Comparison of ENCODE assay signal across 8 cellular contexts in the genomic region with DNA sequence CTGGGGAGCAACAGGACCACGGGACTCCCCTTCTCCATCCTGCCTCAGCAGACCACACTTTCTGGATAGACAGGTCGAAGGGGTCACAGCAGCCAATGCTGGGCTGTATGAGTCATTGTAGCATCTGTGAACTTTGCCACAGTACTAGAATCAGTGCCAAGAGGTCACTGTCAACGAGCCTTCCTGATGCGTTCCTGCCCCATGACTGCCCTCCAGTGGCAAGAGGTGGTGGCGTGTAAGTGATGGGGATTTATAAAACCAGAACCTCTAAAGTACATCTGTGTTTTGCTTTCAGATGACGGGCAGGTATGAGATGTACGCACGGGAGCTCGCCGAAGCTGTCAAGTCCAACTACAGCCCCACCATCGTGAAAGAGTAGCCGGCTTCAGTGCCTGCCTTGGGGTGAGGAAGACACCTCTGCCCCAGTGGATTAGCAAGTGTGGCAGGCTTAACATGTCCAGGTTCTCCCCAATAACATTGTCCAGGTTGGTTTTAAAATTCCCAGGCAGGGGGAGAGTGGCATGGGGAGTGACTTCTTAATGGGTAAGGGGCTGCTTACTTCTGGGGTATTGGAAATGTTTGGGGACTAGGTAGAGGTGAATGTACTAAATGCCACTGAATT. TPM values are rescaled to one million over a fixed set of nuclear protein-coding genes. Genes with fewer than 3 reads are reported as not detected.
DNase-seq lines count a peak whose midpoint lies in the region; ATAC-seq and TF ChIP-seq lines count a peak whose summit lies in the region.

No MANE protein-coding gene starts in this region.

- peaks cover 0 to 1% (median 0%) of the 10 kb centered on the region in 3 donors for H3K27me3 Mint-ChIP-seq in CD14-positive monocyte (ENCODE audit: low read depth in 3 of 3)

- peak overlapping the region; percentile 25 for H3K4me2 ChIP-seq in osteoblast (ENCODE audit: insufficient read depth, low read length)

- H3K4me1 Mint-ChIP-seq in CD14-positive monocyte: peaks cover 28% of the 10 kb centered on the region

- ATAC-seq in GM19372 (IDR thresholded peaks at IDR 0.05; ENCODE audit: low read depth, unreplicated experiment): peak; percentile 62

- intact Hi-C loops in CD14-positive monocyte (cut with micrococcal nuclease) (loop anchor here (1.0 to 5.0 kb wide), 4 partner anchors 91 to 201 kb away; no protein-coding TSS in a partner anchor), tibial artery (cut with DNase I; ENCODE audit: low total_unique reads) (no loop called here)

- H3K36me3 ChIP-seq in osteoblast (ENCODE audit: insufficient read depth, low read length) (no peaks in the 10 kb centered on the region), tibial artery (no peaks in the 10 kb centered on the region)

- H3K9me3 Mint-ChIP-seq in CD14-positive monocyte: no peaks in the 10 kb centered on the region

- H3K9me3 ChIP-seq in osteoblast (ENCODE audit: low read depth, low read length) (no peaks in the 10 kb centered on the region), tibial artery (no peaks in the 10 kb centered on the region)

- H3K4me3 ChIP-seq in fibroblast of villous mesenchyme (ENCODE audit: low read depth, low read length) (no peak overlapping the region), osteoblast (ENCODE audit: insufficient read depth, low read length) (no peak overlapping the region), tibial artery (no peak overlapping the region)

- DNase-seq in CD14-positive monocyte (ENCODE audit: low spot score) (peak; percentile 91), HuH-7 (ENCODE audit: low spot score) (peak; percentile 85), RKO (ENCODE audit: low spot score) (peak; percentile 80), activated T-helper 1 cell treated with Interleukin-2 at 50 U/mL for 16 hours (ENCODE audit: low read depth) (peak; percentile 48), fibroblast of villous mesenchyme (ENCODE audit: low read depth) (peak; percentile 73), osteoblast (ENCODE audit: insufficient read length, low spot score, missing footprints) (peak; percentile 92), tibial artery (peak; percentile 81)

- H4K20me1 ChIP-seq in osteoblast (ENCODE audit: insufficient read depth, low read length): no peaks in the 10 kb centered on the region

- H3K36me3 Mint-ChIP-seq in CD14-positive monocyte: peaks cover 0 to under 1% of the 10 kb centered on the region in 2 donors

- peak overlapping the region in 6 of 7 donors; percentile 33 to 85 (median 60) for H3K27ac Mint-ChIP-seq in CD14-positive monocyte

- peaks cover 16% of the 10 kb centered on the region for H3K4me1 ChIP-seq in osteoblast (ENCODE audit: insufficient read depth, low read length)
- peaks cover 0 to 9% (median 2%) of the 10 kb centered on the region in 4 donors for H3K4me1 ChIP-seq in tibial artery

- TF ChIP-seq CTCF in CD14-positive monocyte (IDR thresholded peaks at IDR 0.05) (peak; percentile 84), fibroblast of villous mesenchyme (IDR thresholded peaks at IDR 0.05; ENCODE audit: insufficient read depth, low read depth, low read length) (peak; percentile 94), osteoblast (IDR thresholded peaks at IDR 0.05; ENCODE audit: extremely low read depth, low read depth, low read length) (peak; percentile 94), tibial artery (IDR thresholded peaks at IDR 0.05) (peak; percentile 72 to 78)

- H3K27ac ChIP-seq in osteoblast (ENCODE audit: low read depth, low read length): no peak overlapping the region
- no peak overlapping the region for H3K27ac ChIP-seq in tibial artery

- no peak overlapping the region for H3K4me3 Mint-ChIP-seq in CD14-positive monocyte

- H3K27me3 ChIP-seq in osteoblast (ENCODE audit: insufficient read depth, low read length) (no peaks in the 10 kb centered on the region), tibial artery (no peaks in the 10 kb centered on the region)

- H3K79me2 ChIP-seq in osteoblast (ENCODE audit: insufficient read depth, low read length): no peaks in the 10 kb centered on the region

- H2AFZ ChIP-seq in osteoblast (ENCODE audit: low read length): peak overlapping the region; percentile 55

RNA-seq across cellular contexts. Expression of gene GUCD1, which starts 29.4 kb away (rescaled TPM):
- 10 to 100 TPM; 67.1 to 72.5 TPM for polyA plus RNA-seq in CD14-positive monocyte
- total RNA-seq in fibroblast of villous mesenchyme: 148 and 166 TPM in 2 replicates
- total RNA-seq in osteoblast: 146 and 155 TPM in 2 replicates

RNA-seq across cellular contexts. Expression of gene SNRPD3, which starts 30.3 kb away (rescaled TPM):
- 10 to 100 TPM; 71.8 to 80.9 TPM for polyA plus RNA-seq in CD14-positive monocyte
- 59.3 and 84.2 TPM in 2 replicates for total RNA-seq in fibroblast of villous mesenchyme
- total RNA-seq in osteoblast: 51.9 and 57.5 TPM in 2 replicates

RNA-seq across cellular contexts. Expression of gene UPB1, which starts 30.4 kb away (rescaled TPM):
- polyA plus RNA-seq in CD14-positive monocyte: under 1 TPM in 1 of 2 donors, not detected in 1; 0.17 TPM
- under 0.01 and 0.32 TPM in 2 replicates for total RNA-seq in fibroblast of villous mesenchyme
- under 0.01 TPM in 1 of 2 replicates, not detected in the other for total RNA-seq in osteoblast
